21 cellular contexts compared by ENCODE assay signal in the genomic region with DNA sequence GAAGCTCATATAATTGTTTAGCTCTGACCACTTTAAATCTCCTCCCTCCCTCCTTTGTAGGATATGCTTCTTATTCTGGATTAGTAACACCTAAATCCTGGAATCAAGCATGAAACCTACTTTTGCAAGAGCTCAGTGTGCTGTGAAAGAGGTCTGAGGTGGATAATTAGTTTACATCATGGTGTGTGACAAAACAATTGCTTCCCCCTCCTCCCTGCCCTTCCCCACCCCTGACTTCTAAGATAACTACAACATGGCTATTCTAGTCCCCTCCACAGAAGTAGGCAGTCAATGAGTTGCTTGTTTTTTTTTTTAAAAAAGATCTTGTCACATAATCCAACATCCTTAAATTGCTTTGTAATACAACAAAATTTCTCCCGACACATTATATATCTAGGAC.
A peak's percentile ranks its signal among the peaks of the same experiment; 100 is the strongest.
DNase-seq lines count a peak whose midpoint lies in the region; ATAC-seq, FAIRE-seq and TF ChIP-seq lines count a peak whose summit lies in the region.
"Had no signal": no experiment of that assay in that cellular context is flagged by ENCODE, and none has a peak within 500 bp of the region (broad histone marks: within the 10 kb centered on the region; RNA-seq: fewer than 3 reads in every experiment).

No MANE protein-coding gene starts in this region.

- no peaks in the 10 kb centered on the region for H3K79me2 ChIP-seq in HepG2 (ENCODE audit: insufficient read depth, low read length)

- H3K27ac Mint-ChIP-seq in nephron progenitor cell = peak overlapping the region; percentile 71
- H3K27ac Mint-ChIP-seq: CD14-positive monocyte; CD4-positive, alpha-beta memory T cell; GM23338; IgD-negative memory B cell had no signal

- no peaks in the 10 kb centered on the region for H3K27me3 Mint-ChIP-seq in nephron progenitor cell (ENCODE audit: low read depth, poor library complexity)

- WGBS in HepG2 (ENCODE audit: low lambda C conversion rate) = 95% methylated on average over 1 of the region's 1 CpG
- WGBS in right lobe of liver (ENCODE audit: insufficient coverage, low coverage, low lambda C conversion rate, missing lambda C conversion rate) = 100% methylated on average over 1 of the region's 1 CpG
- 96 to 99% (median 98%) methylated on average over 1 of the region's 1 CpG for WGBS in ovary, 3 donors

- DNase-seq in HepG2 (ENCODE audit: low spot score) = no peak
- DNase-seq in right lobe of liver = no peak
- DNase-seq in WERI-Rb-1 = peak; percentile 69
- DNase-seq in nephron progenitor cell = no peak
- DNase-seq in AG20443 (ENCODE audit: low spot score) = no peak
- DNase-seq in ovary = no peak
- no peak for DNase-seq in activated CD4-positive, alpha-beta T cell treated with anti-CD3 and anti-CD28 coated beads for 4 hours
- DNase-seq: CD4-positive, alpha-beta memory T cell; DMS 273 treated with DMSO at 0.1 percent for 48 hours; HCEC 1CT; KBM-7 had no signal

- no TSS peak for BruUV-seq in HepG2 (replicated peaks; lab: Mats Ljungman, UMichigan)

- CTCF ChIA-PET in HepG2 (lab: Yijun Ruan, JAX; ENCODE audit: low intra/inter-chr PET ratio, low total read pairs) = no interaction called here

- no peak overlapping the region for H3K4me2 ChIP-seq in HepG2 (ENCODE audit: low read depth, low read length)
- H3K4me2 ChIP-seq: A549, BLaER1, GM23338 had no signal

- H3K9ac ChIP-seq in HepG2 (ENCODE audit: insufficient read depth, low read depth, low read length) = no peak overlapping the region
- H3K9ac ChIP-seq: BLaER1 had no signal

- no peak overlapping the region for H3K4me3 Mint-ChIP-seq in nephron progenitor cell
- H3K4me3 Mint-ChIP-seq: CD14-positive monocyte; CD4-positive, alpha-beta memory T cell; GM23338; IgD-negative memory B cell had no signal

- H3K4me3 ChIP-seq in HepG2 (replicated peaks in 1 of 3; ENCODE audit: insufficient read depth in 1 of 3, low read depth in 2 of 3, low read length in 3 of 3) = no peak overlapping the region
- no peak overlapping the region for H3K4me3 ChIP-seq in right lobe of liver
- H3K4me3 ChIP-seq in WERI-Rb-1 (ENCODE audit: low read depth, low read length) = no peak overlapping the region
- H3K4me3 ChIP-seq in ovary = no peak overlapping the region
- H3K4me3 ChIP-seq: A549, BLaER1, GM23338 had no signal

- H2AFZ ChIP-seq in HepG2 (ENCODE audit: low read length) = no peak overlapping the region
- H2AFZ ChIP-seq: GM23338 had no signal

- TF ChIP-seq CTCF in HepG2 (CRISPR knock-in tag; IDR thresholded peaks at IDR 0.05) = no peak
- no peak for TF ChIP-seq CTCF in right lobe of liver (IDR thresholded peaks at IDR 0.05)
- no peak for TF ChIP-seq CTCF in WERI-Rb-1 (IDR thresholded peaks at IDR 0.05; ENCODE audit: low read depth, low read length)
- TF ChIP-seq CTCF in nephron progenitor cell (IDR thresholded peaks at IDR 0.05) = no peak
- no peak for TF ChIP-seq CTCF in ovary (IDR thresholded peaks at IDR 0.05)

- H3K9me3 Mint-ChIP-seq in nephron progenitor cell = no peaks in the 10 kb centered on the region
- H3K9me3 Mint-ChIP-seq: GM23338, IgD-negative memory B cell had no signal

- H3K27ac ChIP-seq in HepG2 (ENCODE audit: extremely low read length, insufficient read depth, low read length) (no peak overlapping the region), right lobe of liver (no peak overlapping the region), WERI-Rb-1 (peak overlapping the region; percentile 54), ovary (no peak overlapping the region)
- H3K27ac ChIP-seq: 22Rv1, A549, BLaER1 had no signal

- TF ChIP-seq POLR2A in HepG2 (IDR thresholded peaks at IDR 0.05; ENCODE audit: insufficient read depth in 1 of 2, low read depth in 2 of 2, low read length in 2 of 2) (no peak), right lobe of liver (IDR thresholded peaks at IDR 0.05) (no peak), ovary (IDR thresholded peaks at IDR 0.05) (no peak)

- ATAC-seq in HepG2 = no peak
- ATAC-seq in right lobe of liver = no peak
- ATAC-seq: A549, GM23338 had no signal

- no peaks in the 10 kb centered on the region for H3K27me3 ChIP-seq in HepG2 (ENCODE audit: control insufficient read depth in 1 of 2, insufficient read depth in 2 of 2, low read length in 2 of 2)
- H3K27me3 ChIP-seq in right lobe of liver = no peaks in the 10 kb centered on the region
- H3K27me3 ChIP-seq in WERI-Rb-1 (ENCODE audit: insufficient read depth, low read depth, severe bottlenecking) = no peaks in the 10 kb centered on the region
- H3K27me3 ChIP-seq in ovary = no peaks in the 10 kb centered on the region
- H3K27me3 ChIP-seq: BLaER1 had no signal

- POLR2A ChIA-PET in HepG2 (lab: Yijun Ruan, JAX) = no interaction called here

- peaks cover 45% of the 10 kb centered on the region for H3K36me3 Mint-ChIP-seq in nephron progenitor cell (ENCODE audit: low read depth)
- H3K36me3 Mint-ChIP-seq: CD14-positive monocyte; CD4-positive, alpha-beta memory T cell; IgD-negative memory B cell had no signal

- TF ChIP-seq EP300 in HepG2 (IDR thresholded peaks at IDR 0.05; ENCODE audit: low read depth in 2 of 2, low read length in 2 of 2) (no peak), HepG2 (CRISPR knock-in tag; IDR thresholded peaks at IDR 0.05; ENCODE audit: borderline replicate concordance) (no peak), ovary (IDR thresholded peaks at IDR 0.05) (no peak)

- no peaks in the 10 kb centered on the region for H4K20me1 ChIP-seq in HepG2 (ENCODE audit: insufficient read depth, low read length)
- H4K20me1 ChIP-seq: BLaER1 had no signal

- H3K36me3 ChIP-seq in HepG2 (replicated peaks in 1 of 2; ENCODE audit: control insufficient read depth in 1 of 2, insufficient read depth in 2 of 2, low read length in 2 of 2) (0 out of 5 replicates have a peak, but pooled peaks cover 0 to 2% of the 10 kb centered on the region in 2 experiments), right lobe of liver (no peaks in the 10 kb centered on the region), WERI-Rb-1 (no peaks in the 10 kb centered on the region), ovary (no peaks in the 10 kb centered on the region)
- H3K36me3 ChIP-seq: BLaER1 had no signal

- peaks cover 97% of the 10 kb centered on the region for H3K4me1 Mint-ChIP-seq in nephron progenitor cell
- H3K4me1 Mint-ChIP-seq: CD14-positive monocyte had no signal

- in situ Hi-C loops in HepG2 (cut with HindIII; ENCODE audit: extremely low pct_ligation_motif_present, low pct_unique_long_range_greater_than_20kb) = no loop called here

- H3K4me1 ChIP-seq in HepG2 (ENCODE audit: insufficient read depth, low read length) (peaks cover 9% of the 10 kb centered on the region), right lobe of liver (no peaks in the 10 kb centered on the region), ovary (ENCODE audit: insufficient read depth) (no peaks in the 10 kb centered on the region)
- H3K4me1 ChIP-seq: A549 had no signal

- FAIRE-seq in HepG2 (lab: Jason Lieb, UNC) = no peak
- FAIRE-seq: A549, G401.6, GM12891, H54, HTR-8/SVneo had no signal

- H3K9me3 ChIP-seq in HepG2 (ENCODE audit: low read length) = no peaks in the 10 kb centered on the region
- no peaks in the 10 kb centered on the region for H3K9me3 ChIP-seq in right lobe of liver
- H3K9me3 ChIP-seq in WERI-Rb-1 (ENCODE audit: severe bottlenecking) = no peaks in the 10 kb centered on the region
- no peaks in the 10 kb centered on the region for H3K9me3 ChIP-seq in ovary
- H3K9me3 ChIP-seq: A549, BLaER1 had no signal

- TF ChIP-seq RAD21 in HepG2 (CRISPR knock-in tag; IDR thresholded peaks at IDR 0.05) = no peak

- intact Hi-C loops in HepG2 (cut with micrococcal nuclease; ENCODE audit: unreplicated experiment) (no loop called here), right lobe of liver (cut with DNase I) (no loop called here), ovary (cut with DNase I) (no loop called here)

TF ChIP-seq in HepG2, 621 proteins besides CTCF, POLR2A, EP300 and RAD21:
- TF ChIP-seq ZFP90 (CRISPR knock-in tag; IDR thresholded peaks at IDR 0.05; ENCODE audit: borderline replicate concordance) = no peak
- no peak for TF ChIP-seq KMT2B (CRISPR knock-in tag; IDR thresholded peaks at IDR 0.05)
- TF ChIP-seq, protein P1, sequence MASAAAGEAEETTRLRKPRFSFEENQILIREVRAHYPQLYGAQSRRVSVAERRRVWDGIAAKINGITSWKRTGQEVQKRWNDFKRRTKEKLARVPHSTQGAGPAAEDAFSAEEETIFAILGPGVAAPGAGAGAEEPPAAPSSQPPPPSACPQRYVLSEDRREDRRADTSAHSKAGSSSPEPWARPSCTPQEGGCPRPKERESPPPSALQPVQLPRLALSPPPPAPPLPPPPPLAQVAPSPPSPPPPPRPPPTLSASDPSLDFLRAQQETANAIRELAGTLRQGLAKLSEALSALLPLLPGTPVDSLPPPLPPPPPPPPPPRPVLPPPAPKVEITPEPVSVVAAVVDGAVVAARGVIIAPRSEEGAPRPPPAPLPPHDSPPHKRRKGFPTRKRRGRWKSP (CRISPR knock-in tag; IDR thresholded peaks at IDR 0.05) = no peak
- no peak for TF ChIP-seq KLF9 (CRISPR knock-in tag; IDR thresholded peaks at IDR 0.05; ENCODE audit: low read depth)
- peak; percentile 26 for TF ChIP-seq HNRNPK (IDR thresholded peaks at IDR 0.05; ENCODE audit: low read depth, low read length, poor library complexity, severe bottlenecking)
- TF ChIP-seq NFKB2 (CRISPR knock-in tag; IDR thresholded peaks at IDR 0.05; ENCODE audit: borderline replicate concordance) = no peak
- TF ChIP-seq FOXA3 (CRISPR knock-in tag; IDR thresholded peaks at IDR 0.05) = no peak
- TF ChIP-seq TBL1XR1 (IDR thresholded peaks at IDR 0.05; ENCODE audit: borderline replicate concordance, low read length, partially characterized antibody) = no peak
TF ChIP-seq in HepG2: peak in this region for 1.
